16 cellular contexts compared by ENCODE assay signal in the genomic region with DNA sequence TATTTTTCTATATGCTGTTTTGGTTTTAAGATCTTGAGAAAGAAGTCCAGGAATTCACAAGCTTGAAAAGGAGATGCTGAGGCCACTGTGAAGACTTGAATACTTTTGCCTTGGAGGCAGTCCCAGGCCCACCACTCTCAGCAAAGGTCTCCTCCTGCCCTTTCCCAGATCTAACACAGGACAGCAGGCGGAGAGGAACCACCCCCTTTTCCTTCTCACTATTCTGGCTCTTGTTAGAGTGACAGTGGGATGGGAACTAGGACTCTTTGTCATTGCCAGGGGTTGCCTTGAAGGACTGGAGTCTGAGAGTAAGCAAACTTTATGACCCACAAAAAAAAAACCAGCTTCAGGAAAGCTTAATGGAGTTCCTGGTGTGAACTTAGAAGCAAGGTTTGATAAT. TPM values are rescaled to one million over a fixed set of nuclear protein-coding genes. Genes with fewer than 3 reads are reported as not detected.
DNase-seq lines count a peak whose midpoint lies in the region; ATAC-seq, FAIRE-seq and TF ChIP-seq lines count a peak whose summit lies in the region.
"Had no signal": no experiment of that assay in that cellular context is flagged by ENCODE, and none has a peak within 500 bp of the region (broad histone marks: within the 10 kb centered on the region; RNA-seq: fewer than 3 reads in every experiment).

No MANE protein-coding gene starts in this region.

- no peaks in the 10 kb centered on the region for H3K27me3 ChIP-seq in IMR-90 (ENCODE audit: control insufficient read depth, insufficient read depth, low read length)
- no peaks in the 10 kb centered on the region for H3K27me3 ChIP-seq in K562 (ENCODE audit: control insufficient read depth in 2 of 2, insufficient read depth in 2 of 2, low read length in 2 of 2)
- H3K27me3 ChIP-seq in HepG2 (ENCODE audit: control insufficient read depth in 1 of 2, insufficient read depth in 2 of 2, low read length in 2 of 2): no peaks in the 10 kb centered on the region
- no peaks in the 10 kb centered on the region for H3K27me3 ChIP-seq in small intestine (ENCODE audit: control insufficient read depth in 2 of 2, insufficient read depth in 2 of 2, low read length in 2 of 2)
- H3K27me3 ChIP-seq in prostate gland (replicated peaks; ENCODE audit: insufficient read depth): no peaks in the 10 kb centered on the region
- H3K27me3 ChIP-seq: adrenal gland, gastrocnemius medialis had no signal

- CTCF ChIA-PET in IMR-90 (lab: Yijun Ruan, JAX): interaction anchor here (0.6 to 2.2 kb wide), 12 partner anchors 14 to 278 kb away, joined by 3 to 14 read pairs (median 4); a partner anchor contains a TSS
- CTCF ChIA-PET in K562 (lab: Yijun Ruan, JAX; ENCODE audit: low intra/inter-chr PET ratio): interaction anchor here (2.0 to 2.2 kb wide), 2 partner anchors 176 to 279 kb away, joined by 20 to 23 read pairs; a partner anchor contains a TSS
- CTCF ChIA-PET in HepG2 (lab: Yijun Ruan, JAX; ENCODE audit: low intra/inter-chr PET ratio, low total read pairs): interaction anchor here (0.8 to 1.3 kb wide), 2 partner anchors 176 to 279 kb away, joined by 3 read pairs; a partner anchor contains a TSS

- POLR2A ChIA-PET in IMR-90 (lab: Charles Lee; ENCODE audit: unreplicated experiment): no interaction called here
- POLR2A ChIA-PET in K562 (lab: Yijun Ruan, JAX): interaction anchor here (0.7 to 1.2 kb wide), 3 partner anchors 10 to 278 kb away, joined by 3 to 4 read pairs (median 3); a partner anchor contains a TSS
- POLR2A ChIA-PET in HepG2 (lab: Yijun Ruan, JAX): interaction anchor here (1.0 to 2.7 kb wide), 5 partner anchors 10 to 67 kb away, joined by 3 to 39 read pairs (median 7); a partner anchor contains a TSS

- no peak for DNase-seq in IMR-90
- DNase-seq in K562 (ENCODE audit: extremely low read depth in 1 of 4, low spot score in 3 of 4): no peak
- DNase-seq in HepG2 (ENCODE audit: low spot score): no peak
- peak; percentile 36 for DNase-seq in small intestine
- no peak for DNase-seq in prostate gland (ENCODE audit: low spot score)
- no peak for DNase-seq in SK-N-DZ (ENCODE audit: low spot score)
- no peak for DNase-seq in NCI-H446 (lab: John Stamatoyannopoulos, UW)
- DNase-seq: activated CD4-positive, alpha-beta T cell treated with anti-CD3 and anti-CD28 coated beads for 36 hours; activated effector memory CD4-positive, alpha-beta T cell treated with Interleukin-2 at 50 U/mL for 16 hours; CD8-positive, alpha-beta T cell; gastrocnemius medialis; stimulated activated CD4-positive, alpha-beta T cell treated with anti-CD3 and anti-CD28 coated beads, Interleukin-2, amount 100 ng/mL, for 48 hours; SW 1271 had no signal

- H3K27ac ChIP-seq in IMR-90 (ENCODE audit: insufficient read depth, low read length): no peak overlapping the region
- no peak overlapping the region for H3K27ac ChIP-seq in K562 (ENCODE audit: extremely low read depth, low read depth, low read length)
- H3K27ac ChIP-seq in HepG2 (ENCODE audit: extremely low read length, insufficient read depth, low read length): no peak overlapping the region
- no peak overlapping the region for H3K27ac ChIP-seq in small intestine (ENCODE audit: low read depth in 1 of 2, low read length in 1 of 2)
- no peak overlapping the region for H3K27ac ChIP-seq in prostate gland
- H3K27ac ChIP-seq: adrenal gland, gastrocnemius medialis had no signal

- no peak overlapping the region for H4K8ac ChIP-seq in IMR-90 (ENCODE audit: low read depth in 2 of 2, low read length in 2 of 2)

- H3K36me3 ChIP-seq in IMR-90 (ENCODE audit: control insufficient read depth, insufficient read depth, low read length): no peaks in the 10 kb centered on the region
- no peaks in the 10 kb centered on the region for H3K36me3 ChIP-seq in K562 (ENCODE audit: control insufficient read depth, insufficient read depth, low read length)
- no peaks in the 10 kb centered on the region for H3K36me3 ChIP-seq in HepG2 (replicated peaks in 1 of 2; ENCODE audit: control insufficient read depth in 1 of 2, insufficient read depth in 2 of 2, low read length in 2 of 2)
- H3K36me3 ChIP-seq in small intestine (ENCODE audit: control insufficient read depth in 2 of 2, insufficient read depth in 2 of 2, low read length in 2 of 2): no peaks in the 10 kb centered on the region
- H3K36me3 ChIP-seq in prostate gland: no peaks in the 10 kb centered on the region
- H3K36me3 ChIP-seq: adrenal gland, gastrocnemius medialis, HAP-1 had no signal

- no peak overlapping the region for H2BK5ac ChIP-seq in IMR-90 (ENCODE audit: low read depth, low read length, poor library complexity, severe bottlenecking)

- H3K9me1 ChIP-seq in IMR-90 (ENCODE audit: insufficient read depth, low read length) (peaks cover 8% of the 10 kb centered on the region), K562 (ENCODE audit: control insufficient read depth, insufficient read depth, low read length) (no peaks in the 10 kb centered on the region)

- no peak overlapping the region; the same call in 2 of the 3 replicates for H2BK15ac ChIP-seq in IMR-90 (ENCODE audit: low read depth, low read length)

- FAIRE-seq in K562 (lab: Jason Lieb, UNC): no peak
- FAIRE-seq in HepG2 (lab: Jason Lieb, UNC): no peak
- FAIRE-seq in small intestine (lab: Jason Lieb, UNC): no peak
- FAIRE-seq: bronchial epithelial cell had no signal

- dilution Hi-C loops in IMR-90 (cut with HindIII; ENCODE audit: low sequenced_read_pairs, unreplicated experiment): no loop called here

- H3K9ac ChIP-seq in IMR-90 (ENCODE audit: low read depth, low read length) (no peak overlapping the region), K562 (ENCODE audit: insufficient read depth in 1 of 2, low read depth in 2 of 2, low read length in 2 of 2) (no peak overlapping the region), HepG2 (ENCODE audit: insufficient read depth, low read depth, low read length) (no peak overlapping the region)

- no peak for TF ChIP-seq CTCF in IMR-90 (conservative IDR thresholded peaks at IDR 0.05; ENCODE audit: low read depth, low read length)
- TF ChIP-seq CTCF in K562 (IDR thresholded peaks at IDR 0.05 in 2 of 3, conservative IDR thresholded peaks at IDR 0.05 in 1 of 3; ENCODE audit: insufficient read depth in 2 of 3, low read depth in 1 of 3, low read length in 3 of 3): no peak
- no peak for TF ChIP-seq CTCF in HepG2 (CRISPR knock-in tag; IDR thresholded peaks at IDR 0.05)
- no peak for TF ChIP-seq CTCF in prostate gland (IDR thresholded peaks at IDR 0.05)

- H4K5ac ChIP-seq in IMR-90 (ENCODE audit: low read depth, low read length): no peak overlapping the region

- intact Hi-C loops in IMR-90 (cut with micrococcal nuclease) (no loop called here), K562 (cut with micrococcal nuclease) (loop anchor here (5.0 to 10.0 kb wide), 3 partner anchors 69 to 576 kb away; a partner anchor contains a TSS), HepG2 (cut with micrococcal nuclease; ENCODE audit: unreplicated experiment) (loop anchor here (5.0 kb wide), 2 partner anchors 34 to 169 kb away; no protein-coding TSS in a partner anchor), prostate gland (cut with DNase I) (loop anchor here (2.0 to 5.0 kb wide), 3 partner anchors 176 to 279 kb away; a partner anchor contains a TSS)

- H3K79me2 ChIP-seq in K562 (ENCODE audit: control insufficient read depth, insufficient read depth, low read length) (no peaks in the 10 kb centered on the region), HepG2 (ENCODE audit: insufficient read depth, low read length) (no peaks in the 10 kb centered on the region)

- TF ChIP-seq EP300 in K562 (IDR thresholded peaks at IDR 0.05; ENCODE audit: low read length) (no peak), HepG2 (IDR thresholded peaks at IDR 0.05; ENCODE audit: low read depth in 2 of 2, low read length in 2 of 2) (no peak), HepG2 (CRISPR knock-in tag; IDR thresholded peaks at IDR 0.05; ENCODE audit: borderline replicate concordance) (no peak)

- no CpG with 5 or more reads among the region's 1 CpG for WGBS in IMR-90 (ENCODE audit: extremely low coverage in 2 of 2, insufficient read length in 1 of 2), 2 experiments
- 82% methylated on average over 1 of the region's 1 CpG for WGBS in K562 (ENCODE audit: insufficient coverage, low coverage, missing lambda C conversion rate)
- WGBS in HepG2 (ENCODE audit: low lambda C conversion rate): 89% methylated on average over 1 of the region's 1 CpG
- WGBS in small intestine, 3 donors: 76 to 89% (median 88%) methylated on average over 1 of the region's 1 CpG
- WGBS in prostate gland: 81% methylated on average over 1 of the region's 1 CpG

- TF ChIP-seq RAD21 in IMR-90 (IDR thresholded peaks at IDR 0.05; ENCODE audit: low read length) (no peak), K562 (CRISPR knock-in tag; conservative IDR thresholded peaks at IDR 0.05 in 1 of 2, IDR thresholded peaks at IDR 0.05 in 1 of 2) (no peak), HepG2 (CRISPR knock-in tag; IDR thresholded peaks at IDR 0.05) (no peak)

- H3K4me3 ChIP-seq in IMR-90 (ENCODE audit: insufficient read depth, low read depth, low read length) (no peak overlapping the region), K562 (no peak overlapping the region), HepG2 (replicated peaks in 1 of 3; ENCODE audit: insufficient read depth in 1 of 3, low read depth in 2 of 3, low read length in 3 of 3) (no peak overlapping the region), small intestine (ENCODE audit: low read depth in 1 of 2, low read length in 2 of 2) (no peak overlapping the region), prostate gland (no peak overlapping the region)

- TF ChIP-seq POLR2A in IMR-90 (IDR thresholded peaks at IDR 0.05; ENCODE audit: low read depth, low read length) (no peak), K562 (conservative IDR thresholded peaks at IDR 0.05) (no peak), HepG2 (IDR thresholded peaks at IDR 0.05; ENCODE audit: insufficient read depth in 1 of 2, low read depth in 2 of 2, low read length in 2 of 2) (no peak), prostate gland (IDR thresholded peaks at IDR 0.05) (no peak)

- H3K18ac ChIP-seq in IMR-90 (ENCODE audit: low read depth, low read length): no peak overlapping the region; the same call in 1 of the 2 replicates

- H3K9me3 ChIP-seq in IMR-90 (ENCODE audit: control insufficient read depth, insufficient read depth, low read length) (no peaks in the 10 kb centered on the region), K562 (replicated peaks; ENCODE audit: control insufficient read depth, insufficient read depth, low read depth, low read length) (no peaks in the 10 kb centered on the region), HepG2 (ENCODE audit: low read length) (no peaks in the 10 kb centered on the region), small intestine (ENCODE audit: control insufficient read depth, low read depth) (no peaks in the 10 kb centered on the region), prostate gland (no peaks in the 10 kb centered on the region)
- H3K9me3 ChIP-seq: adrenal gland, gastrocnemius medialis, HAP-1 had no signal

- ATAC-seq in IMR-90 (ENCODE audit: low read depth) (no peak), K562 (no peak), HepG2 (peak; percentile 35; the same call in 2 of the 3 replicates)
- ATAC-seq: activated CD4-positive, alpha-beta T cell treated with anti-CD3 and anti-CD28 coated beads for 36 hours; CD8-positive, alpha-beta T cell had no signal

- H2AFZ ChIP-seq in IMR-90 (replicated peaks; ENCODE audit: low read length, poor library complexity) (no peak overlapping the region), K562 (ENCODE audit: low read depth, low read length) (no peak overlapping the region), HepG2 (ENCODE audit: low read length) (no peak overlapping the region)

- H3K4me1 ChIP-seq in IMR-90 (ENCODE audit: control insufficient read depth, insufficient read depth, low read length): peaks cover 5% of the 10 kb centered on the region
- peaks cover 3 to 17% of the 10 kb centered on the region in 2 experiments; a peak in 4 of 5 replicates for H3K4me1 ChIP-seq in K562 (replicated peaks in 1 of 2; ENCODE audit: control insufficient read depth in 2 of 2, insufficient read depth in 2 of 2, low read length in 2 of 2)
- peaks cover 39% of the 10 kb centered on the region for H3K4me1 ChIP-seq in HepG2 (ENCODE audit: insufficient read depth, low read length)
- H3K4me1 ChIP-seq in small intestine (ENCODE audit: control insufficient read depth in 2 of 2, insufficient read depth in 1 of 2, low read depth in 1 of 2, low read length in 1 of 2): peaks cover 0 to 5% of the 10 kb centered on the region in 2 donors
- H3K4me1 ChIP-seq in prostate gland (replicated peaks): no peaks in the 10 kb centered on the region
- H3K4me1 ChIP-seq: HAP-1 had no signal

- H3K4ac ChIP-seq in IMR-90 (ENCODE audit: low read depth, low read length): peak overlapping the region; percentile 8; the same call in 1 of the 2 replicates

- H3K4me2 ChIP-seq in IMR-90 (ENCODE audit: low read depth, low read length): no peak overlapping the region
- no peak overlapping the region for H3K4me2 ChIP-seq in K562 (ENCODE audit: insufficient read depth, low read length)
- no peak overlapping the region for H3K4me2 ChIP-seq in HepG2 (ENCODE audit: low read depth, low read length)

- BruUV-seq in IMR-90 (replicated peaks; lab: Mats Ljungman, UMichigan) (no TSS peak), K562 (replicated peaks; lab: Mats Ljungman, UMichigan) (no TSS peak), HepG2 (replicated peaks; lab: Mats Ljungman, UMichigan) (no TSS peak)

- H4K20me1 ChIP-seq in IMR-90 (ENCODE audit: insufficient read depth, low read length) (no peaks in the 10 kb centered on the region), K562 (replicated peaks; ENCODE audit: control insufficient read depth, insufficient read depth, low read length) (no peaks in the 10 kb centered on the region), HepG2 (ENCODE audit: insufficient read depth, low read length) (no peaks in the 10 kb centered on the region)

- no peak overlapping the region for H4K91ac ChIP-seq in IMR-90 (ENCODE audit: insufficient read depth, low read depth, low read length)

- H2AK9ac ChIP-seq in IMR-90 (replicated peaks; ENCODE audit: low read depth, low read length, poor library complexity): no peak overlapping the region

- peak overlapping the region; percentile 53; the same call in 1 of the 2 replicates for H3K23ac ChIP-seq in IMR-90 (ENCODE audit: low read depth, low read length)

- no peak overlapping the region for H2AK5ac ChIP-seq in IMR-90 (ENCODE audit: low read depth, low read length)

- in situ Hi-C loops in IMR-90 (cut with MboI; ENCODE audit: low sequenced_read_pairs): no loop called here
- in situ Hi-C loops in K562 (cut with MboI): loop anchor here (25.0 kb wide), 3 partner anchors 174 to 574 kb away; a partner anchor contains a TSS
- in situ Hi-C loops in HepG2 (cut with HindIII; ENCODE audit: extremely low pct_ligation_motif_present, low pct_unique_long_range_greater_than_20kb): loop anchor here (5.0 kb wide), 1 partner anchor 69 kb away; a partner anchor contains a TSS

- H2BK120ac ChIP-seq in IMR-90 (ENCODE audit: low read depth, low read length): 0 out of 2 replicates have a peak overlapping the region, but pooled peaks have one; percentile 25

- peaks cover 0 to 13% of the 10 kb centered on the region in 2 experiments; a peak in 2 of 4 replicates for H3K79me1 ChIP-seq in IMR-90 (ENCODE audit: low read depth in 1 of 2, low read length in 2 of 2)

- H3K14ac ChIP-seq in IMR-90 (replicated peaks; ENCODE audit: low read depth, low read length): 0 out of 2 replicates have a peak overlapping the region, but pooled peaks have one; percentile 16

- H2BK20ac ChIP-seq in IMR-90 (ENCODE audit: low read depth, low read length): peak overlapping the region; percentile 48

- no peak overlapping the region for H3K56ac ChIP-seq in IMR-90 (ENCODE audit: extremely low read depth, insufficient read depth, low read length)

RNA-seq across cellular contexts. Expression of a gene that starts 54.7 kb away (rescaled TPM):
- total RNA-seq in IMR-90 (2012; rRNA removed) (10.9 and 11.7 TPM in 2 replicates), K562 (2014; rRNA removed) (25.1 and 31.8 TPM in 2 replicates), K562 (2014; rRNA removed; fragmentation: Illumina TruSeq; extraction: Trizol) (31.0 and 33.7 TPM in 2 replicates), K562 (2015; rRNA removed; fragmentation: Illumina TruSeq; extraction: Trizol) (25.0 and 26.1 TPM in 2 replicates), K562 (2021) (21.9 and 24.2 TPM in 2 replicates), HepG2 (2016; rRNA removed; fragmentation: Illumina TruSeq; extraction: Trizol) (36.0 and 40.1 TPM in 2 replicates), prostate gland (10 to 100 TPM; 14.2 to 25.2 TPM)
- polyA plus RNA-seq in IMR-90 (2012; rRNA removed) (7.2 and 8.2 TPM in 2 replicates), K562 (2011; rRNA removed) (21.9 and 33.9 TPM in 2 replicates), K562 (2014; fragmentation: Illumina TruSeq; extraction: Trizol) (24.6 and 24.8 TPM in 2 replicates), K562 (2014; fragmentation: Nextera tagmentation; extraction: Ambion mirVana) (10 to 100 TPM; 13.6 to 14.0 TPM), K562 (2014; rRNA removed) (25.0 and 27.8 TPM in 2 replicates), HepG2 (2011; rRNA removed) (22.6 and 27.3 TPM in 2 replicates), small intestine (1 to 10 TPM; 4.6 to 6.4 (median 4.9) TPM)
- 5.7 and 10.5 TPM in 2 replicates for polyA plus RNA-seq in IMR-90 (2012; cell fraction: cytosol; rRNA removed)
- 10.2 and 21.8 TPM in 2 replicates for polyA plus RNA-seq in IMR-90 (2012; cell fraction: nucleus; rRNA removed; ENCODE audit: low replicate concordance)
- 14.1 and 38.5 TPM in 2 replicates for total RNA-seq in K562 (2011; cell fraction: chromatin; rRNA removed; ENCODE audit: low replicate concordance)
- total RNA-seq in K562 (2011; cell fraction: nucleolus; rRNA removed): 8.8 and 10.9 TPM in 2 replicates
- total RNA-seq in K562 (2011; cell fraction: nucleoplasm; rRNA removed): 19.7 and 23.1 TPM in 2 replicates
- polyA plus RNA-seq in K562 (2011; cell fraction: cytosol; rRNA removed): 8.2 and 11.9 TPM in 2 replicates
- 13.0 and 14.7 TPM in 2 replicates for polyA plus RNA-seq in K562 (2011; cell fraction: nucleus; rRNA removed)
- polyA plus RNA-seq in K562 (2012): 21.9 and 23.3 TPM in 2 replicates
- 23.7 and 25.7 TPM in 2 replicates for polyA minus RNA-seq in K562 (2011; rRNA and poly(A)+ RNA removed)
- polyA minus RNA-seq in K562 (2011; cell fraction: cytosol; rRNA and poly(A)+ RNA removed): 10.8 and 11.8 TPM in 2 replicates
- 8.1 and 11.8 TPM in 2 replicates for polyA minus RNA-seq in K562 (2011; cell fraction: nucleus; rRNA and poly(A)+ RNA removed)
- 13.0 and 13.9 TPM in 2 replicates for total RNA-seq in HepG2 (2016; cell fraction: cytosol; rRNA removed; fragmentation: Illumina TruSeq; extraction: Trizol; ENCODE audit: low read depth)
- total RNA-seq in HepG2 (2016; cell fraction: insoluble cytoplasmic fraction; rRNA removed; fragmentation: Illumina TruSeq; extraction: Trizol): 36.8 and 38.9 TPM in 2 replicates
- total RNA-seq in HepG2 (2016; cell fraction: membrane; rRNA removed; fragmentation: Illumina TruSeq; extraction: Trizol): 37.8 and 40.8 TPM in 2 replicates
- 35.5 and 39.9 TPM in 2 replicates for total RNA-seq in HepG2 (2016; cell fraction: nucleus; rRNA removed; fragmentation: Illumina TruSeq; extraction: Trizol)
- polyA plus RNA-seq in HepG2 (2011; cell fraction: cytosol; rRNA removed): 9.9 and 16.5 TPM in 2 replicates
- polyA plus RNA-seq in HepG2 (2011; cell fraction: nucleus; rRNA removed): 15.6 and 16.3 TPM in 2 replicates
- 28.6 and 31.7 TPM in 2 replicates for polyA plus RNA-seq in HepG2 (2012)
- 10.7 and 15.9 TPM in 2 replicates for polyA plus RNA-seq in HepG2 (2016; cell fraction: cytosol; fragmentation: Illumina TruSeq; extraction: Trizol; ENCODE audit: low read depth)
- 49.4 and 50.1 TPM in 2 replicates for polyA plus RNA-seq in HepG2 (2016; cell fraction: insoluble cytoplasmic fraction; fragmentation: Illumina TruSeq; extraction: Trizol; ENCODE audit: low read depth)
- 27.3 and 31.7 TPM in 2 replicates for polyA plus RNA-seq in HepG2 (2016; cell fraction: membrane; fragmentation: Illumina TruSeq; extraction: Trizol; ENCODE audit: low read depth)
- polyA plus RNA-seq in HepG2 (2016; cell fraction: nucleus; fragmentation: Illumina TruSeq; extraction: Trizol; ENCODE audit: insufficient read depth, low read depth): 72.4 and 76.7 TPM in 2 replicates
- 8.6 and 12.9 TPM in 2 replicates for polyA minus RNA-seq in HepG2 (2011; rRNA and poly(A)+ RNA removed; ENCODE audit: low replicate concordance)
- polyA minus RNA-seq in HepG2 (2011; cell fraction: cytosol; rRNA and poly(A)+ RNA removed): 10.9 and 11.8 TPM in 2 replicates
- 32.4 and 33.1 TPM in 2 replicates for polyA minus RNA-seq in HepG2 (2011; cell fraction: nucleus; rRNA and poly(A)+ RNA removed)
- 32.3 and 34.7 TPM in 2 replicates for polyA plus RNA-seq in SK-N-DZ (2014; cell fraction: cytosol; rRNA removed)
- 25.5 and 29.6 TPM in 2 replicates for polyA plus RNA-seq in SK-N-DZ (2014; cell fraction: nucleus; rRNA removed)
